ENCODE assay signal across 20 cellular contexts in genomic region chr20:40763646-40764295, GRCh38.
DNase-seq lines count a peak whose midpoint lies in the region; ATAC-seq, FAIRE-seq and TF ChIP-seq lines count a peak whose summit lies in the region.
"Had no signal": no experiment of that assay in that cellular context is flagged by ENCODE, and none has a peak within 500 bp of the region (broad histone marks: within the 10 kb centered on the region; RNA-seq: fewer than 3 reads in every experiment).

No MANE protein-coding gene starts in this region.

- H3K79me2 ChIP-seq in parathyroid adenoma = peaks cover 11% of the 10 kb centered on the region

- no peak for TF ChIP-seq POLR2A in H54 (IDR thresholded peaks at IDR 0.05; ENCODE audit: low read depth, low read length)

- TF ChIP-seq CTCF in ascending aorta (IDR thresholded peaks at IDR 0.05) (no peak), fibroblast of the aortic adventitia (IDR thresholded peaks at IDR 0.05; ENCODE audit: insufficient read depth, low read length) (no peak), parathyroid adenoma (IDR thresholded peaks at IDR 0.05) (no peak)

- peak overlapping the region; percentile 8 to 49 for H3K27ac ChIP-seq in ascending aorta
- peak overlapping the region; percentile 38 for H3K27ac ChIP-seq in parathyroid adenoma
- H3K27ac ChIP-seq: brain microvascular endothelial cell had no signal

- H3K9me3 ChIP-seq in ascending aorta = no peaks in the 10 kb centered on the region
- no peaks in the 10 kb centered on the region for H3K9me3 ChIP-seq in parathyroid adenoma (ENCODE audit: control insufficient read depth, low read length)
- H3K9me3 ChIP-seq: HAP-1 had no signal

- H3K9ac ChIP-seq in parathyroid adenoma = no peak overlapping the region

- H2AFZ ChIP-seq in parathyroid adenoma = no peak overlapping the region

- DNase-seq in EH (ENCODE audit: low read depth) (peak; percentile 11), ascending aorta (ENCODE audit: low spot score in 2 of 2) (peak in 1 of 2 donors; percentile 85), fibroblast of the aortic adventitia (ENCODE audit: low read depth) (peak; percentile 34), H54 (ENCODE audit: insufficient read length, low spot score) (no peak), NOMO-1 treated with DMSO at 0.1 percent for 48 hours (lab: John Stamatoyannopoulos, UW; ENCODE audit: unreplicated experiment) (no peak), UCSD-AML1 (lab: John Stamatoyannopoulos, UW; ENCODE audit: unreplicated experiment) (no peak)
- DNase-seq: activated CD4-positive, alpha-beta T cell treated with anti-CD3 and anti-CD28 coated beads for 1 hour; activated effector memory CD4-positive, alpha-beta T cell treated with anti-CD3 and anti-CD28 coated beads, Interleukin-2, amount 50 U/mL, for 16 hours; brain microvascular endothelial cell; effector memory CD4-positive, alpha-beta T cell; foreskin melanocyte; GF-D8; NCI-H1417; retina; Right ventricle myocardium superior had no signal

- H3K36me3 ChIP-seq in ascending aorta (no peaks in the 10 kb centered on the region), parathyroid adenoma (ENCODE audit: control insufficient read depth, insufficient read depth, low read length) (no peaks in the 10 kb centered on the region)
- H3K36me3 ChIP-seq: brain microvascular endothelial cell, HAP-1 had no signal

- H3K27me3 ChIP-seq in ascending aorta (no peaks in the 10 kb centered on the region), parathyroid adenoma (ENCODE audit: control insufficient read depth, insufficient read depth, low read length) (no peaks in the 10 kb centered on the region)
- H3K27me3 ChIP-seq: brain microvascular endothelial cell had no signal

- H3K4me1 ChIP-seq in ascending aorta (peaks cover 6 to 26% of the 10 kb centered on the region in 2 donors), parathyroid adenoma (peaks cover 40% of the 10 kb centered on the region)
- H3K4me1 ChIP-seq: HAP-1 had no signal

- ATAC-seq in GM18858 (IDR thresholded peaks at IDR 0.05; ENCODE audit: unreplicated experiment) = no peak
- ATAC-seq: natural killer cell treated with Interleukin-12 subunit alpha and Interleukin-12 subunit beta and Interleukin-15 and Interleukin-18, amount 100 ng/mL, for 72 hours had no signal

- H3K4me2 ChIP-seq in parathyroid adenoma (ENCODE audit: low read length) = no peak overlapping the region

- FAIRE-seq in H54 (lab: Jason Lieb, UNC) = no peak
- FAIRE-seq: D721Med had no signal

- intact Hi-C loops in ascending aorta (cut with DNase I) = loop anchor here (1.0 to 5.0 kb wide), 2 partner anchors 13 to 196 kb away; no protein-coding TSS in a partner anchor

- H3K4me3 ChIP-seq in ascending aorta = no peak overlapping the region
- no peak overlapping the region for H3K4me3 ChIP-seq in fibroblast of the aortic adventitia (ENCODE audit: low read depth, low read length)
- no peak overlapping the region for H3K4me3 ChIP-seq in parathyroid adenoma (ENCODE audit: low read depth, low read length)
- H3K4me3 ChIP-seq: HAP-1 had no signal

Comparison
In these comparisons a context has a peak if more than half of its experiments do, and no peak if none do; other contexts are left out.
1. DNase-seq: peak in EH (single experiment) and fibroblast of the aortic adventitia (single experiment); none in H54 (single experiment), NOMO-1 treated with DMSO at 0.1 percent for 48 hours (single experiment) and UCSD-AML1 (single experiment).